ENCODE assay signal across 1 cellular context in genomic region chr5:150645070-150645700, GRCh38.
TF ChIP-seq lines count a peak whose summit lies in the region.

No MANE protein-coding gene starts in this region.

TF ChIP-seq in IMR-90, 13 proteins besides CTCF, POLR2A, EP300 and RAD21:
- TF ChIP-seq CEBPB (IDR thresholded peaks at IDR 0.05; ENCODE audit: low read depth, low read length) (peak; percentile 77), MXI1 (IDR thresholded peaks at IDR 0.05; ENCODE audit: borderline replicate concordance, low read depth, low read length) (no peak)
